8 cellular contexts compared by ENCODE assay signal in genomic region chr20:50930139-50931047, GRCh38. TPM values are rescaled to one million over a fixed set of nuclear protein-coding genes. Genes with fewer than 3 reads are reported as not detected.
DNase-seq lines count a peak whose midpoint lies in the region; ATAC-seq, FAIRE-seq and TF ChIP-seq lines count a peak whose summit lies in the region.

No MANE protein-coding gene starts in this region.

- peak overlapping the region; percentile 42 for H2AFZ ChIP-seq in mesenchymal stem cell (ENCODE audit: low read depth, low read length)

- peaks cover 42% of the 10 kb centered on the region for H3K4me1 Mint-ChIP-seq in dendritic cell treated with granulocyte-macrophage colony-stimulating factor and Interleukin-4, amounts not matched to agents 40 ng/mL and 50 ng/mL, for 4 days (ENCODE audit: low read depth)

- peak overlapping the region; percentile 60 to 99 for H3K23ac ChIP-seq in mesenchymal stem cell (ENCODE audit: low read length in 2 of 2)

- H3K36me3 ChIP-seq in mesenchymal stem cell (ENCODE audit: control insufficient read depth in 1 of 2, insufficient read depth in 2 of 2, low read depth in 1 of 2, low read length in 2 of 2), result peaks cover 7 to 58% of the 10 kb centered on the region in 2 experiments

- peak overlapping the region in 1 of 2 experiments; percentile 90 for H2BK12ac ChIP-seq in mesenchymal stem cell (ENCODE audit: low read length in 2 of 2)

- TF ChIP-seq POLR2A in GM18526 (IDR thresholded peaks at IDR 0.05; ENCODE audit: extremely low read depth, insufficient read length) (peak; percentile 17), H54 (IDR thresholded peaks at IDR 0.05; ENCODE audit: low read depth, low read length) (no peak)

- H3K27ac ChIP-seq in mesenchymal stem cell (ENCODE audit: low read length, poor library complexity, severe bottlenecking) (peak overlapping the region; percentile 68), temporal lobe (ENCODE audit: low read depth, low read length) (peak overlapping the region; percentile 91)

- peak overlapping the region; percentile 99 for H2BK120ac ChIP-seq in mesenchymal stem cell (ENCODE audit: low read depth, low read length)

- H3K27me3 ChIP-seq in mesenchymal stem cell (ENCODE audit: control insufficient read depth in 1 of 2, insufficient read depth in 1 of 2, low read length in 2 of 2), result no peaks in the 10 kb centered on the region

- peak overlapping the region; percentile 74 to 99 for H3K14ac ChIP-seq in mesenchymal stem cell (ENCODE audit: low read length in 2 of 2)

- ATAC-seq in HG03045 (IDR thresholded peaks at IDR 0.05; ENCODE audit: unreplicated experiment), result peak; percentile 13
- ATAC-seq in SK-N-SH treated with all-trans-retinoic acid at 6 μM for 48 hours, result peak; percentile 10; the same call in 2 of the 3 replicates

- peak overlapping the region; percentile 91 for H3K9ac ChIP-seq in mesenchymal stem cell (ENCODE audit: low read length)

- peak overlapping the region; percentile 96 for H3K27ac Mint-ChIP-seq in dendritic cell treated with granulocyte-macrophage colony-stimulating factor and Interleukin-4, amounts not matched to agents 40 ng/mL and 50 ng/mL, for 4 days

- H3K4me3 ChIP-seq in mesenchymal stem cell (ENCODE audit: insufficient read depth in 1 of 2, low read depth in 1 of 2, low read length in 2 of 2), result peak overlapping the region; percentile 80 to 99

- H3K4me2 ChIP-seq in mesenchymal stem cell (ENCODE audit: low read length, poor library complexity, severe bottlenecking), result peak overlapping the region; percentile 76

- H4K91ac ChIP-seq in mesenchymal stem cell (ENCODE audit: low read length), result peak overlapping the region; percentile 99

- peaks cover 64% of the 10 kb centered on the region for H3K36me3 Mint-ChIP-seq in dendritic cell treated with granulocyte-macrophage colony-stimulating factor and Interleukin-4, amounts not matched to agents 40 ng/mL and 50 ng/mL, for 4 days (ENCODE audit: low read depth)

- no peaks in the 10 kb centered on the region for H3K27me3 Mint-ChIP-seq in dendritic cell treated with granulocyte-macrophage colony-stimulating factor and Interleukin-4, amounts not matched to agents 40 ng/mL and 50 ng/mL, for 4 days

- H2BK15ac ChIP-seq in mesenchymal stem cell (ENCODE audit: low read depth, poor library complexity, severe bottlenecking), result peak overlapping the region; percentile 94

- no peaks in the 10 kb centered on the region for H3K9me3 ChIP-seq in mesenchymal stem cell (ENCODE audit: control insufficient read depth, low read length)

- peak overlapping the region; percentile 99 to 100 for H3K18ac ChIP-seq in mesenchymal stem cell (ENCODE audit: low read depth in 1 of 2, low read length in 2 of 2)

- DNase-seq in mesenchymal stem cell (no peak), H54 (ENCODE audit: insufficient read length, low spot score) (no peak), EL (no peak)

- H3K9me3 Mint-ChIP-seq in dendritic cell treated with granulocyte-macrophage colony-stimulating factor and Interleukin-4, amounts not matched to agents 40 ng/mL and 50 ng/mL, for 4 days, result no peaks in the 10 kb centered on the region

- FAIRE-seq in H54 (lab: Jason Lieb, UNC), result no peak

- H4K8ac ChIP-seq in mesenchymal stem cell (ENCODE audit: low read length), result peak overlapping the region; percentile 97

- intact Hi-C loops in dendritic cell treated with granulocyte-macrophage colony-stimulating factor and Interleukin-4, amounts not matched to agents 40 ng/mL and 50 ng/mL, for 4 days (cut with micrococcal nuclease), result loop anchor here (1.0 to 2.0 kb wide), 2 partner anchors 28 to 136 kb away; partner anchors contain the start of genes BCAS4, DPM1 and MOCS3

- H2AK5ac ChIP-seq in mesenchymal stem cell (ENCODE audit: low read length, severe bottlenecking), result peak overlapping the region; percentile 45

- WGBS in mesenchymal stem cell, result 2% methylated on average over 22 of the region's 97 CpGs

- H3K4me3 Mint-ChIP-seq in dendritic cell treated with granulocyte-macrophage colony-stimulating factor and Interleukin-4, amounts not matched to agents 40 ng/mL and 50 ng/mL, for 4 days, result peak overlapping the region; percentile 95

- peak overlapping the region; percentile 94 for H2BK5ac ChIP-seq in mesenchymal stem cell (ENCODE audit: low read depth, low read length, poor library complexity, severe bottlenecking)

- peaks cover 12% of the 10 kb centered on the region for H3K4me1 ChIP-seq in mesenchymal stem cell (ENCODE audit: control insufficient read depth, insufficient read depth, low read depth, low read length)

- peak overlapping the region; percentile 100 for H3K4ac ChIP-seq in mesenchymal stem cell (ENCODE audit: low read depth in 1 of 2, low read length in 2 of 2)

- H3K79me1 ChIP-seq in mesenchymal stem cell (replicated peaks; ENCODE audit: low read length, poor library complexity, severe bottlenecking), result peaks cover 2% of the 10 kb centered on the region

TF ChIP-seq in SK-N-SH treated with all-trans-retinoic acid at 6 μM for 48 hours, 23 proteins besides CTCF, POLR2A, EP300 and RAD21:
- TF ChIP-seq SNAI2 (CRISPR knock-in tag; IDR thresholded peaks at IDR 0.05), result no peak
- TF ChIP-seq PPARA (CRISPR knock-in tag; IDR thresholded peaks at IDR 0.05; ENCODE audit: borderline replicate concordance), result no peak
- TF ChIP-seq ARNTL (CRISPR knock-in tag; IDR thresholded peaks at IDR 0.05; ENCODE audit: borderline replicate concordance, low read depth), result no peak

RNA-seq across cellular contexts. Expression of gene ADNP, which starts 0.8 kb away (rescaled TPM):
- 47.9 TPM for polyA plus RNA-seq in mesenchymal stem cell (2013, experiment 1 of 2)
- polyA plus RNA-seq in mesenchymal stem cell (2013, experiment 2 of 2), result 45.5 TPM
- total RNA-seq in temporal lobe, result 88.3 TPM

RNA-seq across cellular contexts. Expression of gene DPM1, which starts 27.9 kb away (rescaled TPM):
- 53.8 TPM for polyA plus RNA-seq in mesenchymal stem cell (2013, experiment 1 of 2)
- 63.4 TPM for polyA plus RNA-seq in mesenchymal stem cell (2013, experiment 2 of 2)
- total RNA-seq in temporal lobe, result 31.7 TPM

RNA-seq across cellular contexts. Expression of gene MOCS3, which starts 28.2 kb away (rescaled TPM):
- polyA plus RNA-seq in mesenchymal stem cell (2013, experiment 1 of 2), result 2.5 TPM
- polyA plus RNA-seq in mesenchymal stem cell (2013, experiment 2 of 2), result 2.5 TPM
- total RNA-seq in temporal lobe, result 5.9 TPM
